17 cellular contexts compared by ENCODE assay signal in genomic region chr1:21451212-21451611, GRCh38. TPM values are rescaled to one million over a fixed set of nuclear protein-coding genes. Genes with fewer than 3 reads are reported as not detected.
DNase-seq lines count a peak whose midpoint lies in the region; ATAC-seq and TF ChIP-seq lines count a peak whose summit lies in the region.
"Had no signal": no experiment of that assay in that cellular context is flagged by ENCODE, and none has a peak within 500 bp of the region (broad histone marks: within the 10 kb centered on the region; RNA-seq: fewer than 3 reads in every experiment).

No MANE protein-coding gene starts in this region.

- TF ChIP-seq CTCF in fibroblast of the aortic adventitia (IDR thresholded peaks at IDR 0.05; ENCODE audit: insufficient read depth, low read length) = no peak

- peak; percentile 58 for DNase-seq in GM04504 (ENCODE audit: low read depth)
- peak; percentile 86 for DNase-seq in fibroblast of the aortic adventitia (ENCODE audit: low read depth)
- peak; percentile 32 for DNase-seq in stromal cell of bone marrow (ENCODE audit: low read depth)
- DNase-seq in dermis blood vessel endothelial cell = no peak
- DNase-seq in activated gamma-delta T cell (lab: John Stamatoyannopoulos, UW) = no peak
- DNase-seq: activated CD4-positive, CD25-positive, alpha-beta regulatory T cell treated with anti-CD3 and anti-CD28 coated beads, Interleukin-2, amount 50 U/mL, for 72 hours; activated naive CD4-positive, alpha-beta T cell treated with anti-CD3 and anti-CD28 coated beads, Interleukin-2, amount 10 ng/mL, durations not matched to agents 7 days and 5 days; CD4-positive, alpha-beta memory T cell; effector memory CD8-positive, alpha-beta T cell; retina had no signal

- no peak overlapping the region for H3K4me3 ChIP-seq in fibroblast of the aortic adventitia (ENCODE audit: low read depth, low read length)
- H3K4me3 ChIP-seq: gastroesophageal sphincter, lung had no signal

- ATAC-seq in SK-N-SH treated with all-trans-retinoic acid at 6 μM for 48 hours (peak; percentile 63; the same call in 2 of the 3 replicates), HG03571 (IDR thresholded peaks at IDR 0.05; ENCODE audit: unreplicated experiment) (no peak)
- ATAC-seq: effector memory CD8-positive, alpha-beta T cell; gastroesophageal sphincter; HCT116; natural killer cell treated with Interleukin-12 subunit alpha and Interleukin-12 subunit beta and Interleukin-15 and Interleukin-18, amount 100 ng/mL, for 72 hours had no signal

TF ChIP-seq in SK-N-SH treated with all-trans-retinoic acid at 6 μM for 48 hours, 23 proteins besides CTCF, POLR2A, EP300 and RAD21:
- TF ChIP-seq ARNTL (CRISPR knock-in tag; IDR thresholded peaks at IDR 0.05; ENCODE audit: borderline replicate concordance, low read depth) = no peak
- TF ChIP-seq ISL1 (CRISPR knock-in tag; IDR thresholded peaks at IDR 0.05) = peak; percentile 45

RNA-seq across cellular contexts. Expression of gene NBPF3, which starts 11.3 kb away (rescaled TPM):
- 13.6 and 18.2 TPM in 2 replicates for total RNA-seq in fibroblast of the aortic adventitia (ENCODE audit: low replicate concordance)
- total RNA-seq in dermis blood vessel endothelial cell = 1.4 and 6.6 TPM in 2 replicates

RNA-seq across cellular contexts. Expression of gene ALPL, which starts 58.0 kb away (rescaled TPM):
- total RNA-seq in fibroblast of the aortic adventitia (ENCODE audit: low replicate concordance) (1.1 and 16.3 TPM in 2 replicates), dermis blood vessel endothelial cell (0.19 and 0.34 TPM in 2 replicates)
- total RNA-seq: CD4-positive, alpha-beta memory T cell; natural killer cell treated with Interleukin-12 subunit alpha and Interleukin-12 subunit beta and Interleukin-15 and Interleukin-18, amount 100 ng/mL, for 72 hours; T-helper 2 cell treated with Interferon-gamma antibody and Interleukin-4, amounts not matched to agents 100 ng/mL and 5 ng/mL, for 36 hours had no signal

Comparison
In these comparisons a context has a peak if more than half of its experiments do, and no peak if none do; other contexts are left out.
1. DNase-seq: peak in GM04504 (single experiment), fibroblast of the aortic adventitia (single experiment) and stromal cell of bone marrow (single experiment); none in dermis blood vessel endothelial cell (single experiment) and activated gamma-delta T cell (single experiment).